10 cellular contexts compared by ENCODE assay signal in genomic region chr2:148524519-148524919, GRCh38.
A peak's percentile ranks its signal among the peaks of the same experiment; 100 is the strongest.
DNase-seq lines count a peak whose midpoint lies in the region; ATAC-seq, FAIRE-seq and TF ChIP-seq lines count a peak whose summit lies in the region.
"Had no signal": no experiment of that assay in that cellular context is flagged by ENCODE, and none has a peak within 500 bp of the region (broad histone marks: within the 10 kb centered on the region; RNA-seq: fewer than 3 reads in every experiment).

No MANE protein-coding gene starts in this region.

- CTCF ChIA-PET in activated CD4-positive, alpha-beta memory T cell treated with anti-CD3 and anti-CD28 coated beads, Interleukin-2, amount 10 ng/mL, durations not matched to agents 7 days and 5 days (lab: Charles Lee), result interaction anchor here (0.9 to 4.5 kb wide), 6 partner anchors 16 to 535 kb away, joined by 3 to 36 read pairs (median 4); partner anchors contain the start of gene EPC2

- TF ChIP-seq POLR2A in GM12891 (IDR thresholded peaks at IDR 0.05; ENCODE audit: low read depth, low read length), result no peak

- H3K4me3 ChIP-seq in Jurkat, Clone E6-1 (ENCODE audit: low read length), result no peak overlapping the region
- H3K4me3 ChIP-seq: prostate gland had no signal

- no peak for FAIRE-seq in GM12891 (lab: Jason Lieb, UNC)
- FAIRE-seq: HepG2 had no signal

- peak overlapping the region; percentile 29 for H3K27ac Mint-ChIP-seq in activated CD4-positive, alpha-beta memory T cell treated with anti-CD3 and anti-CD28 coated beads, Interleukin-2, amount 10 ng/mL, durations not matched to agents 7 days and 5 days

- H3K27me3 Mint-ChIP-seq in activated CD4-positive, alpha-beta memory T cell treated with anti-CD3 and anti-CD28 coated beads, Interleukin-2, amount 10 ng/mL, durations not matched to agents 7 days and 5 days, result no peaks in the 10 kb centered on the region

- peaks cover 59% of the 10 kb centered on the region for H3K4me1 Mint-ChIP-seq in activated CD4-positive, alpha-beta memory T cell treated with anti-CD3 and anti-CD28 coated beads, Interleukin-2, amount 10 ng/mL, durations not matched to agents 7 days and 5 days

- no peak for ATAC-seq in esophagus mucosa
- ATAC-seq: HepG2 had no signal

- no peaks in the 10 kb centered on the region for H3K36me3 Mint-ChIP-seq in activated CD4-positive, alpha-beta memory T cell treated with anti-CD3 and anti-CD28 coated beads, Interleukin-2, amount 10 ng/mL, durations not matched to agents 7 days and 5 days (ENCODE audit: low read depth)

- peak; percentile 93 for DNase-seq in Jurkat, Clone E6-1 (ENCODE audit: low read depth, low spot score)
- peak; percentile 65 for DNase-seq in activated CD4-positive, alpha-beta memory T cell treated with anti-CD3 and anti-CD28 coated beads, Interleukin-2, amount 10 ng/mL, durations not matched to agents 7 days and 5 days
- DNase-seq in central memory CD4-positive, alpha-beta T cell, result peak; percentile 87
- peak in 5 of 6 experiments; percentile 47 to 90 (median 84) for DNase-seq in stimulated activated naive CD4-positive, alpha-beta T cell (lab: John Stamatoyannopoulos, UW)
- DNase-seq in GM12891 (ENCODE audit: insufficient read length, low spot score), result no peak
- no peak for DNase-seq in RKO (ENCODE audit: low spot score)
- DNase-seq: NCI-H2171 had no signal

- no peaks in the 10 kb centered on the region for H3K9me3 Mint-ChIP-seq in activated CD4-positive, alpha-beta memory T cell treated with anti-CD3 and anti-CD28 coated beads, Interleukin-2, amount 10 ng/mL, durations not matched to agents 7 days and 5 days

- POLR2A ChIA-PET in activated CD4-positive, alpha-beta memory T cell treated with anti-CD3 and anti-CD28 coated beads, Interleukin-2, amount 10 ng/mL, durations not matched to agents 7 days and 5 days (lab: Charles Lee), result interaction anchor here (0.7 to 1.9 kb wide), 15 partner anchors 9 to 681 kb away, joined by 3 to 12 read pairs (median 4); partner anchors contain the start of genes MBD5 and ORC4

- H3K4me3 Mint-ChIP-seq in activated CD4-positive, alpha-beta memory T cell treated with anti-CD3 and anti-CD28 coated beads, Interleukin-2, amount 10 ng/mL, durations not matched to agents 7 days and 5 days, result no peak overlapping the region

TF ChIP-seq in GM12891, 5 proteins besides CTCF, POLR2A, EP300 and RAD21:
- TF ChIP-seq SPI1 (IDR thresholded peaks at IDR 0.05; ENCODE audit: low read depth, low read length) (no peak), TAF1 (IDR thresholded peaks at IDR 0.05; ENCODE audit: low read depth, low read length) (no peak), PAX5 (IDR thresholded peaks at IDR 0.05; ENCODE audit: insufficient read depth, low read length, severe bottlenecking) (no peak)

Comparison
In these comparisons a context has a peak if more than half of its experiments do, and no peak if none do; other contexts are left out.
1. DNase-seq: peak in Jurkat, Clone E6-1 (single experiment), activated CD4-positive, alpha-beta memory T cell treated with anti-CD3 and anti-CD28 coated beads, Interleukin-2, amount 10 ng/mL, durations not matched to agents 7 days and 5 days (single experiment), central memory CD4-positive, alpha-beta T cell (single experiment) and stimulated activated naive CD4-positive, alpha-beta T cell (5 of 6); none in GM12891 (single experiment) and RKO (single experiment).